8 cellular contexts compared by ENCODE assay signal in genomic region chr4:41217020-41217333, GRCh38. TPM values are rescaled to one million over a fixed set of nuclear protein-coding genes. Genes with fewer than 3 reads are reported as not detected.
A peak's percentile ranks its signal among the peaks of the same experiment; 100 is the strongest.
DNase-seq lines count a peak whose midpoint lies in the region; ATAC-seq and TF ChIP-seq lines count a peak whose summit lies in the region.

No MANE protein-coding gene starts in this region.

- peaks cover 40% of the 10 kb centered on the region for H3K4me1 Mint-ChIP-seq in mesothelial cell of epicardium

- TF ChIP-seq POLR2A in breast epithelium (IDR thresholded peaks at IDR 0.05), result no peak

- H3K27ac Mint-ChIP-seq in mesothelial cell of epicardium, result peak overlapping the region; percentile 99

- no peaks in the 10 kb centered on the region for H3K36me3 Mint-ChIP-seq in mesothelial cell of epicardium

- no peaks in the 10 kb centered on the region for H3K36me3 ChIP-seq in right atrium auricular region
- no peaks in the 10 kb centered on the region for H3K36me3 ChIP-seq in breast epithelium
- no peaks in the 10 kb centered on the region for H3K36me3 ChIP-seq in mucosa of descending colon (ENCODE audit: low read depth)

- H3K9me3 Mint-ChIP-seq in mesothelial cell of epicardium, result no peaks in the 10 kb centered on the region

- no peaks in the 10 kb centered on the region for H3K27me3 Mint-ChIP-seq in mesothelial cell of epicardium (ENCODE audit: low read depth)

- ATAC-seq in mucosa of descending colon, result no peak

- H3K9me3 ChIP-seq in right atrium auricular region (no peaks in the 10 kb centered on the region), breast epithelium (no peaks in the 10 kb centered on the region), mucosa of descending colon (no peaks in the 10 kb centered on the region)

- peak overlapping the region; percentile 86 to 96 for H3K27ac ChIP-seq in right atrium auricular region
- peak overlapping the region; percentile 93 to 94 for H3K27ac ChIP-seq in breast epithelium

- no peaks in the 10 kb centered on the region for H3K27me3 ChIP-seq in right atrium auricular region
- no peaks in the 10 kb centered on the region for H3K27me3 ChIP-seq in breast epithelium

- TF ChIP-seq CTCF in right atrium auricular region (IDR thresholded peaks at IDR 0.05), result no peak
- no peak for TF ChIP-seq CTCF in breast epithelium (IDR thresholded peaks at IDR 0.05)
- no peak for TF ChIP-seq CTCF in mesothelial cell of epicardium (IDR thresholded peaks at IDR 0.05; ENCODE audit: unreplicated experiment)
- no peak for TF ChIP-seq CTCF in mucosa of descending colon (IDR thresholded peaks at IDR 0.05)

- DNase-seq in right atrium auricular region (ENCODE audit: low spot score) (no peak), cardiac septum (ENCODE audit: low spot score) (no peak), breast epithelium (ENCODE audit: low spot score in 2 of 2) (no peak), mesothelial cell of epicardium (ENCODE audit: low spot score in 2 of 2, unreplicated experiment in 2 of 2) (no peak), NCI-H1930 (lab: John Stamatoyannopoulos, UW) (no peak), NOMO-1 treated with dmso at 0.1 percent for 144 hours (lab: John Stamatoyannopoulos, UW; ENCODE audit: unreplicated experiment) (no peak), 8988T (no peak), mucosa of descending colon (no peak)

- H3K4me3 ChIP-seq in right atrium auricular region (peak overlapping the region; percentile 59 to 62), breast epithelium (peak overlapping the region; percentile 55 to 82 (median 61)), mucosa of descending colon (no peak overlapping the region)

- H3K4me1 ChIP-seq in right atrium auricular region (peaks cover 0 to 38% of the 10 kb centered on the region in 2 donors), breast epithelium (no peaks in the 10 kb centered on the region), mucosa of descending colon (ENCODE audit: low read depth) (peaks cover 12% of the 10 kb centered on the region)

- intact Hi-C loops in cardiac septum (cut with DNase I) (loop anchor here (2.0 kb wide), 1 partner anchor 374 kb away; no protein-coding TSS in a partner anchor), breast epithelium (cut with DNase I; ENCODE audit: low total_unique reads) (no loop called here), mucosa of descending colon (cut with DNase I, micrococcal nuclease) (loop anchor here in 1 of 2 donors (5.0 to 10.0 kb wide), 2 partner anchors 242 to 290 kb away; no protein-coding TSS in a partner anchor)

- peak overlapping the region; percentile 85 for H3K4me3 Mint-ChIP-seq in mesothelial cell of epicardium

RNA-seq across cellular contexts. Expression of gene APBB2, which starts 2.6 kb away (rescaled TPM):
- total RNA-seq in right atrium auricular region (10 to 100 TPM; 37.3 to 75.3 TPM), cardiac septum (35.2 TPM), breast epithelium (100 to 1,000 TPM in 2 of 3 donors, 10 to 100 TPM in 1; 87.4 to 192 (median 153) TPM), mesothelial cell of epicardium (56.6 to 63.5 TPM (median 63.2 TPM) in 3 replicates), mucosa of descending colon (10 to 100 TPM; 26.3 to 68.3 (median 29.6) TPM)

RNA-seq across cellular contexts. Expression of gene UCHL1, which starts 39.8 kb away (rescaled TPM):
- total RNA-seq in right atrium auricular region (100 to 1,000 TPM in 1 of 2 donors, 10 to 100 TPM in 1; 36.8 to 126 TPM), cardiac septum (76.8 TPM), breast epithelium (100 to 1,000 TPM in 1 of 3 donors, 10 to 100 TPM in 2; 21.3 to 143 (median 33.1) TPM), mesothelial cell of epicardium (161 to 181 TPM (median 163 TPM) in 3 replicates), mucosa of descending colon (10 to 100 TPM in 2 of 3 donors, 1 to 10 TPM in 1; 4.1 to 76.0 (median 11.1) TPM)
